ENCODE assay signal across 8 cellular contexts in genomic region chr7:29987821-29988317, GRCh38. TPM values are rescaled to one million over a fixed set of nuclear protein-coding genes. Genes with fewer than 3 reads are reported as not detected.
A peak's percentile ranks its signal among the peaks of the same experiment; 100 is the strongest.
DNase-seq lines count a peak whose midpoint lies in the region; ATAC-seq, FAIRE-seq and TF ChIP-seq lines count a peak whose summit lies in the region.

No MANE protein-coding gene starts in this region.

- H3K27ac Mint-ChIP-seq in activated CD4-positive, alpha-beta T cell treated with anti-CD3 and anti-CD28 coated beads, Interleukin-2, amount 10 ng/mL, durations not matched to agents 7 days and 5 days, result peak overlapping the region; percentile 79

- H3K27me3 ChIP-seq in HepG2 (ENCODE audit: control insufficient read depth in 1 of 2, insufficient read depth in 2 of 2, low read length in 2 of 2) (no peaks in the 10 kb centered on the region), thyroid gland (no peaks in the 10 kb centered on the region)

- no peak for TF ChIP-seq CTCF in HepG2 (CRISPR knock-in tag; IDR thresholded peaks at IDR 0.05)
- no peak for TF ChIP-seq CTCF in thyroid gland (IDR thresholded peaks at IDR 0.05)

- H4K20me1 ChIP-seq in HepG2 (ENCODE audit: insufficient read depth, low read length), result peaks cover 4% of the 10 kb centered on the region; the same call in 1 of the 2 replicates

- H3K4me3 Mint-ChIP-seq in activated CD4-positive, alpha-beta T cell treated with anti-CD3 and anti-CD28 coated beads, Interleukin-2, amount 10 ng/mL, durations not matched to agents 7 days and 5 days, result peak overlapping the region; percentile 63

- peak overlapping the region; percentile 86 for H3K27ac ChIP-seq in HepG2 (ENCODE audit: extremely low read length, insufficient read depth, low read length)
- peak overlapping the region in 2 of 3 donors; percentile 64 to 82 for H3K27ac ChIP-seq in thyroid gland

- H3K9me3 ChIP-seq in HepG2 (ENCODE audit: low read length), result no peaks in the 10 kb centered on the region
- no peaks in the 10 kb centered on the region for H3K9me3 ChIP-seq in thyroid gland

- 6% methylated on average over 7 of the region's 8 CpGs for WGBS in HepG2 (ENCODE audit: low lambda C conversion rate)
- WGBS in thyroid gland, 2 donors, result 74 to 83% methylated on average over 8 of the region's 8 CpGs

- in situ Hi-C loops in T47D (cut with HindIII; ENCODE audit: low pct_unique_long_range_greater_than_20kb, low sequenced_read_pairs), result no loop called here
- in situ Hi-C loops in HepG2 (cut with HindIII; ENCODE audit: extremely low pct_ligation_motif_present, low pct_unique_long_range_greater_than_20kb), result loop anchor here (5.0 kb wide), 1 partner anchor 39 kb away; the partner anchor contains the start of genes FKBP14 and PLEKHA8

- peak in 1 of 2 experiments; percentile 60; a peak in 2 of 4 replicates for TF ChIP-seq EP300 in HepG2 (IDR thresholded peaks at IDR 0.05; ENCODE audit: low read depth in 2 of 2, low read length in 2 of 2)
- TF ChIP-seq EP300 in HepG2 (CRISPR knock-in tag; IDR thresholded peaks at IDR 0.05; ENCODE audit: borderline replicate concordance), result no peak

- peaks cover 51% of the 10 kb centered on the region for H3K27me3 Mint-ChIP-seq in activated CD4-positive, alpha-beta T cell treated with anti-CD3 and anti-CD28 coated beads, Interleukin-2, amount 10 ng/mL, durations not matched to agents 7 days and 5 days

- H3K4me3 ChIP-seq in HepG2 (replicated peaks in 1 of 3; ENCODE audit: insufficient read depth in 1 of 3, low read depth in 2 of 3, low read length in 3 of 3), result peak overlapping the region; percentile 96 to 99 (median 97)
- no peak overlapping the region for H3K4me3 ChIP-seq in thyroid gland (replicated peaks in 1 of 3)

- POLR2A ChIA-PET in activated CD4-positive, alpha-beta T cell treated with anti-CD3 and anti-CD28 coated beads, Interleukin-2, amount 10 ng/mL, durations not matched to agents 7 days and 5 days (lab: Charles Lee), result no interaction called here
- POLR2A ChIA-PET in HepG2 (lab: Yijun Ruan, JAX), result interaction anchor here (0.7 to 2.5 kb wide), 7 partner anchors 11 to 606 kb away, joined by 3 to 22 read pairs (median 4); partner anchors contain the start of genes FKBP14, GARS1 and PLEKHA8

- TF ChIP-seq RAD21 in HepG2 (CRISPR knock-in tag; IDR thresholded peaks at IDR 0.05), result no peak

- peaks cover 16% of the 10 kb centered on the region for H3K4me1 Mint-ChIP-seq in activated CD4-positive, alpha-beta T cell treated with anti-CD3 and anti-CD28 coated beads, Interleukin-2, amount 10 ng/mL, durations not matched to agents 7 days and 5 days

- H3K36me3 ChIP-seq in HepG2 (replicated peaks in 1 of 2; ENCODE audit: control insufficient read depth in 1 of 2, insufficient read depth in 2 of 2, low read length in 2 of 2), result peaks cover 0 to 2% of the 10 kb centered on the region in 2 experiments; a peak in 1 of 5 replicates
- H3K36me3 ChIP-seq in thyroid gland, result no peaks in the 10 kb centered on the region

- H3K4me1 ChIP-seq in HepG2 (ENCODE audit: insufficient read depth, low read length) (peaks cover 37% of the 10 kb centered on the region), thyroid gland (peaks cover 10 to 16% of the 10 kb centered on the region in 2 donors)

- BruUV-seq in HepG2 (replicated peaks; lab: Mats Ljungman, UMichigan), result no TSS peak

- no peak for DNase-seq in activated CD4-positive, alpha-beta T cell treated with anti-CD3 and anti-CD28 coated beads, Interleukin-2, amount 10 ng/mL, durations not matched to agents 7 days and 5 days
- no peak for DNase-seq in activated CD4-positive, alpha-beta T cell treated with anti-CD3 and anti-CD28 coated beads, Interleukin-2, amount 50 U/mL, for 48 hours
- DNase-seq in NCI-H2171 treated with DMSO at 0.1 percent for 48 hours (lab: John Stamatoyannopoulos, UW) (peak; percentile 92), T47D (ENCODE audit: low read depth in 1 of 2, low spot score in 1 of 2) (peak; percentile 56 to 77), HepG2 (ENCODE audit: low spot score) (peak; percentile 92), thyroid gland (no peak), DMS114 treated with DMSO at 0.1 percent for 48 hours (lab: John Stamatoyannopoulos, UW; ENCODE audit: unreplicated experiment) (no peak), T-helper 9 cell (no peak)

- H3K4me2 ChIP-seq in HepG2 (ENCODE audit: low read depth, low read length), result peak overlapping the region; percentile 94

- H2AFZ ChIP-seq in HepG2 (ENCODE audit: low read length), result no peak overlapping the region

- peak overlapping the region; percentile 89 for H3K9ac ChIP-seq in HepG2 (ENCODE audit: insufficient read depth, low read depth, low read length)

- TF ChIP-seq POLR2A in HepG2 (IDR thresholded peaks at IDR 0.05; ENCODE audit: insufficient read depth in 1 of 2, low read depth in 2 of 2, low read length in 2 of 2), result peak in 1 of 2 experiments; percentile 60; a peak in 1 of 4 replicates
- no peak for TF ChIP-seq POLR2A in thyroid gland (IDR thresholded peaks at IDR 0.05)

- H3K79me2 ChIP-seq in HepG2 (ENCODE audit: insufficient read depth, low read length), result peaks cover 53% of the 10 kb centered on the region

- peaks cover 12% of the 10 kb centered on the region for H3K36me3 Mint-ChIP-seq in activated CD4-positive, alpha-beta T cell treated with anti-CD3 and anti-CD28 coated beads, Interleukin-2, amount 10 ng/mL, durations not matched to agents 7 days and 5 days (ENCODE audit: low read depth)

- peak; percentile 63 for FAIRE-seq in HepG2 (lab: Jason Lieb, UNC)

- intact Hi-C loops in HepG2 (cut with micrococcal nuclease; ENCODE audit: unreplicated experiment), result loop anchor here (1.0 to 2.0 kb wide), 2 partner anchors 40 to 75 kb away; partner anchors contain the start of gene PLEKHA8
- intact Hi-C loops in thyroid gland (cut with DNase I), result no loop called here

- ATAC-seq in HepG2, result peak; percentile 59

- H3K9me3 Mint-ChIP-seq in activated CD4-positive, alpha-beta T cell treated with anti-CD3 and anti-CD28 coated beads, Interleukin-2, amount 10 ng/mL, durations not matched to agents 7 days and 5 days, result peaks cover 9% of the 10 kb centered on the region

- CTCF ChIA-PET in activated CD4-positive, alpha-beta T cell treated with anti-CD3 and anti-CD28 coated beads, Interleukin-2, amount 10 ng/mL, durations not matched to agents 7 days and 5 days (lab: Charles Lee), result interaction anchor here (0.7 kb wide), 1 partner anchor 319 kb away, joined by 5 read pairs; no protein-coding TSS in a partner anchor
- CTCF ChIA-PET in HepG2 (lab: Yijun Ruan, JAX; ENCODE audit: low intra/inter-chr PET ratio, low total read pairs), result no interaction called here

RNA-seq across cellular contexts. Expression of gene SCRN1, which starts 1.7 kb away (rescaled TPM):
- 1 to 10 TPM; 2.1 TPM for total RNA-seq in activated CD4-positive, alpha-beta T cell treated with anti-CD3 and anti-CD28 coated beads, Interleukin-2, amount 10 ng/mL, durations not matched to agents 7 days and 5 days
- total RNA-seq in HepG2 (2016; rRNA removed; fragmentation: Illumina TruSeq; extraction: Trizol) (49.8 and 74.4 TPM in 2 replicates), thyroid gland (10 to 100 TPM; 26.6 to 38.5 (median 32.9) TPM)
- 4.9 and 6.1 TPM in 2 replicates for total RNA-seq in HepG2 (2016; cell fraction: cytosol; rRNA removed; fragmentation: Illumina TruSeq; extraction: Trizol; ENCODE audit: low read depth)
- 49.7 and 72.4 TPM in 2 replicates for total RNA-seq in HepG2 (2016; cell fraction: insoluble cytoplasmic fraction; rRNA removed; fragmentation: Illumina TruSeq; extraction: Trizol)
- 19.2 and 21.8 TPM in 2 replicates for total RNA-seq in HepG2 (2016; cell fraction: membrane; rRNA removed; fragmentation: Illumina TruSeq; extraction: Trizol)
- 30.8 and 34.7 TPM in 2 replicates for total RNA-seq in HepG2 (2016; cell fraction: nucleus; rRNA removed; fragmentation: Illumina TruSeq; extraction: Trizol)
- 43.2 and 45.5 TPM in 2 replicates for polyA plus RNA-seq in HepG2 (2011; rRNA removed)
- polyA plus RNA-seq in HepG2 (2011; cell fraction: cytosol; rRNA removed), result 34.6 and 50.4 TPM in 2 replicates
- polyA plus RNA-seq in HepG2 (2011; cell fraction: nucleus; rRNA removed), result 29.6 and 33.8 TPM in 2 replicates
- 54.8 and 60.8 TPM in 2 replicates for polyA plus RNA-seq in HepG2 (2012)
- polyA plus RNA-seq in HepG2 (2016; cell fraction: cytosol; fragmentation: Illumina TruSeq; extraction: Trizol; ENCODE audit: low read depth), result 2.6 and 2.8 TPM in 2 replicates
- 50.7 and 51.5 TPM in 2 replicates for polyA plus RNA-seq in HepG2 (2016; cell fraction: insoluble cytoplasmic fraction; fragmentation: Illumina TruSeq; extraction: Trizol; ENCODE audit: low read depth)
- 6.7 and 7.7 TPM in 2 replicates for polyA plus RNA-seq in HepG2 (2016; cell fraction: membrane; fragmentation: Illumina TruSeq; extraction: Trizol; ENCODE audit: low read depth)
- polyA plus RNA-seq in HepG2 (2016; cell fraction: nucleus; fragmentation: Illumina TruSeq; extraction: Trizol; ENCODE audit: insufficient read depth, low read depth), result 29.8 and 32.4 TPM in 2 replicates
- 7.8 and 87.3 TPM in 2 replicates for polyA minus RNA-seq in HepG2 (2011; rRNA and poly(A)+ RNA removed; ENCODE audit: low replicate concordance)
- 58.2 and 64.4 TPM in 2 replicates for polyA minus RNA-seq in HepG2 (2011; cell fraction: cytosol; rRNA and poly(A)+ RNA removed)
- 31.7 and 46.6 TPM in 2 replicates for polyA minus RNA-seq in HepG2 (2011; cell fraction: nucleus; rRNA and poly(A)+ RNA removed)

RNA-seq across cellular contexts. Expression of gene FKBP14, which starts 38.6 kb away (rescaled TPM):
- total RNA-seq in activated CD4-positive, alpha-beta T cell treated with anti-CD3 and anti-CD28 coated beads, Interleukin-2, amount 10 ng/mL, durations not matched to agents 7 days and 5 days, result 1 to 10 TPM; 3.0 to 4.1 TPM
- 20.2 and 32.3 TPM in 2 replicates for total RNA-seq in HepG2 (2016; rRNA removed; fragmentation: Illumina TruSeq; extraction: Trizol)
- total RNA-seq in HepG2 (2016; cell fraction: cytosol; rRNA removed; fragmentation: Illumina TruSeq; extraction: Trizol; ENCODE audit: low read depth), result 1.4 and 2.1 TPM in 2 replicates
- 24.8 and 33.7 TPM in 2 replicates for total RNA-seq in HepG2 (2016; cell fraction: insoluble cytoplasmic fraction; rRNA removed; fragmentation: Illumina TruSeq; extraction: Trizol)
- 6.5 and 7.2 TPM in 2 replicates for total RNA-seq in HepG2 (2016; cell fraction: membrane; rRNA removed; fragmentation: Illumina TruSeq; extraction: Trizol)
- 42.5 and 43.1 TPM in 2 replicates for total RNA-seq in HepG2 (2016; cell fraction: nucleus; rRNA removed; fragmentation: Illumina TruSeq; extraction: Trizol)
- polyA plus RNA-seq in HepG2 (2011; rRNA removed), result 14.2 and 20.0 TPM in 2 replicates
- polyA plus RNA-seq in HepG2 (2011; cell fraction: cytosol; rRNA removed), result 9.5 and 13.3 TPM in 2 replicates
- polyA plus RNA-seq in HepG2 (2011; cell fraction: nucleus; rRNA removed), result 3.2 and 4.0 TPM in 2 replicates
- polyA plus RNA-seq in HepG2 (2012), result 16.2 and 17.4 TPM in 2 replicates
- 0.87 and 1.7 TPM in 2 replicates for polyA plus RNA-seq in HepG2 (2016; cell fraction: cytosol; fragmentation: Illumina TruSeq; extraction: Trizol; ENCODE audit: low read depth)
- 14.3 and 18.2 TPM in 2 replicates for polyA plus RNA-seq in HepG2 (2016; cell fraction: insoluble cytoplasmic fraction; fragmentation: Illumina TruSeq; extraction: Trizol; ENCODE audit: low read depth)
- polyA plus RNA-seq in HepG2 (2016; cell fraction: membrane; fragmentation: Illumina TruSeq; extraction: Trizol; ENCODE audit: low read depth), result 3.0 and 3.7 TPM in 2 replicates
- polyA plus RNA-seq in HepG2 (2016; cell fraction: nucleus; fragmentation: Illumina TruSeq; extraction: Trizol; ENCODE audit: insufficient read depth, low read depth), result 40.4 and 40.5 TPM in 2 replicates
- polyA minus RNA-seq in HepG2 (2011; rRNA and poly(A)+ RNA removed; ENCODE audit: low replicate concordance), result 5.7 and 13.0 TPM in 2 replicates
- polyA minus RNA-seq in HepG2 (2011; cell fraction: cytosol; rRNA and poly(A)+ RNA removed), result 12.8 TPM in 2 replicates
- polyA minus RNA-seq in HepG2 (2011; cell fraction: nucleus; rRNA and poly(A)+ RNA removed), result 17.7 and 17.8 TPM in 2 replicates
- total RNA-seq in thyroid gland, result 10 to 100 TPM in 1 of 4 donors, 1 to 10 TPM in 3; 5.2 to 11.7 (median 6.6) TPM

RNA-seq across cellular contexts. Expression of gene PLEKHA8, which starts 40.3 kb away (rescaled TPM):
- total RNA-seq in activated CD4-positive, alpha-beta T cell treated with anti-CD3 and anti-CD28 coated beads, Interleukin-2, amount 10 ng/mL, durations not matched to agents 7 days and 5 days, result 1 to 10 TPM; 5.2 to 6.3 TPM
- total RNA-seq in HepG2 (2016; rRNA removed; fragmentation: Illumina TruSeq; extraction: Trizol) (26.4 and 32.5 TPM in 2 replicates), thyroid gland (10 to 100 TPM in 1 of 4 donors, 1 to 10 TPM in 3; 7.1 to 13.3 (median 8.8) TPM)
- total RNA-seq in HepG2 (2016; cell fraction: cytosol; rRNA removed; fragmentation: Illumina TruSeq; extraction: Trizol; ENCODE audit: low read depth), result 9.2 and 11.0 TPM in 2 replicates
- 22.6 and 30.8 TPM in 2 replicates for total RNA-seq in HepG2 (2016; cell fraction: insoluble cytoplasmic fraction; rRNA removed; fragmentation: Illumina TruSeq; extraction: Trizol)
- total RNA-seq in HepG2 (2016; cell fraction: membrane; rRNA removed; fragmentation: Illumina TruSeq; extraction: Trizol), result 20.5 and 24.2 TPM in 2 replicates
- 29.3 and 30.9 TPM in 2 replicates for total RNA-seq in HepG2 (2016; cell fraction: nucleus; rRNA removed; fragmentation: Illumina TruSeq; extraction: Trizol)
- polyA plus RNA-seq in HepG2 (2011; rRNA removed), result 11.1 and 12.5 TPM in 2 replicates
- polyA plus RNA-seq in HepG2 (2011; cell fraction: cytosol; rRNA removed), result 4.8 and 7.6 TPM in 2 replicates
- polyA plus RNA-seq in HepG2 (2011; cell fraction: nucleus; rRNA removed), result 14.1 and 14.5 TPM in 2 replicates
- 12.0 and 14.3 TPM in 2 replicates for polyA plus RNA-seq in HepG2 (2012)
- 4.6 and 5.2 TPM in 2 replicates for polyA plus RNA-seq in HepG2 (2016; cell fraction: cytosol; fragmentation: Illumina TruSeq; extraction: Trizol; ENCODE audit: low read depth)
- polyA plus RNA-seq in HepG2 (2016; cell fraction: insoluble cytoplasmic fraction; fragmentation: Illumina TruSeq; extraction: Trizol; ENCODE audit: low read depth), result 20.6 and 20.9 TPM in 2 replicates
- 10.8 and 11.4 TPM in 2 replicates for polyA plus RNA-seq in HepG2 (2016; cell fraction: membrane; fragmentation: Illumina TruSeq; extraction: Trizol; ENCODE audit: low read depth)
- polyA plus RNA-seq in HepG2 (2016; cell fraction: nucleus; fragmentation: Illumina TruSeq; extraction: Trizol; ENCODE audit: insufficient read depth, low read depth), result 18.0 and 18.2 TPM in 2 replicates
- 4.2 and 13.4 TPM in 2 replicates for polyA minus RNA-seq in HepG2 (2011; rRNA and poly(A)+ RNA removed; ENCODE audit: low replicate concordance)
- polyA minus RNA-seq in HepG2 (2011; cell fraction: cytosol; rRNA and poly(A)+ RNA removed), result 10.9 and 14.0 TPM in 2 replicates
- polyA minus RNA-seq in HepG2 (2011; cell fraction: nucleus; rRNA and poly(A)+ RNA removed), result 51.5 and 54.2 TPM in 2 replicates

Comparison
In these comparisons a context has a peak if more than half of its experiments do, and no peak if none do; other contexts are left out.
1. DNase-seq: peak in NCI-H2171 treated with DMSO at 0.1 percent for 48 hours (single experiment), T47D (2 of 2) and HepG2 (single experiment); none in activated CD4-positive, alpha-beta T cell treated with anti-CD3 and anti-CD28 coated beads, Interleukin-2, amount 10 ng/mL, durations not matched to agents 7 days and 5 days (single experiment), activated CD4-positive, alpha-beta T cell treated with anti-CD3 and anti-CD28 coated beads, Interleukin-2, amount 50 U/mL, for 48 hours (0 of 2), thyroid gland (0 of 2), DMS114 treated with DMSO at 0.1 percent for 48 hours (single experiment) and T-helper 9 cell (single experiment).
2. H3K4me3 ChIP-seq: peak in HepG2 (3 of 3); none in thyroid gland (0 of 3).